ENCODE assay signal across 1 cellular context in genomic region chr4:87019898-87020297, GRCh38.
TF ChIP-seq lines count a peak whose summit lies in the region.

No MANE protein-coding gene starts in this region.

TF ChIP-seq in K562, 482 proteins besides CTCF, POLR2A, EP300 and RAD21 (continued from another document):
- no peak for TF ChIP-seq ZBTB40 (IDR thresholded peaks at IDR 0.05)
- TF ChIP-seq ZBTB40 (CRISPR knock-in tag; IDR thresholded peaks at IDR 0.05): no peak
- TF ChIP-seq SIN3B (IDR thresholded peaks at IDR 0.05; ENCODE audit: low read depth): no peak
- TF ChIP-seq ZNF518B (CRISPR knock-in tag; IDR thresholded peaks at IDR 0.05): no peak
